In the genomic region with DNA sequence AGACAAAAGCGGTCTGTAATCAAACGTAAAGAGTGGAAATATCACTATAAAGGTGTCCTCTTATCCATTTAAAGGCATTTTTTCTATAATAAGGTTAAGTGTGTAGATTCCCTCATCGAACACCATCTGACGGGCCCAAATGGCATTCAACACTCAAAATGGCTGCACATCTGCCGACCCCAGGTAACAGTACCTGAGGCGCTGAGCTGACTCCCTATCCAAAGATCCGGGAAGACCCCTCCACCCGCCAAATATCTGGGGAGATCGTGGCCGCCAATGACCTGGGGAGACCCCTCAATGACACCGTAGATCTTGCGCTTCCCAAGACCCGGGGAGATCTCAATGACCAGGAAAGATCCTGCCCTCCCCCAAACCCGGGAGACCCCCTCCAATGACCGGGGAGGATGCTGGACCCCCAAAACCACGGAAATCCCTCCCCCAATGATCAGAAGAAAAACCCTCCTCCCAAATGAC, we compare ENCODE assay signal across 8 cellular contexts. TPM values are rescaled to one million over a fixed set of nuclear protein-coding genes. Genes with fewer than 3 reads are reported as not detected.
DNase-seq lines count a peak whose midpoint lies in the region; ATAC-seq and TF ChIP-seq lines count a peak whose summit lies in the region.

No MANE protein-coding gene starts in this region.

- WGBS in heart right ventricle, 2 donors, result 1% methylated on average over 16 of the region's 16 CpGs

- H4K20me1 ChIP-seq in BLaER1 treated with 17β-estradiol and CSF1 and Interleukin-3, amounts not matched to agents 10 nM and 100 nM, result peaks cover 27 to 46% (median 41%) of the 10 kb centered on the region in 11 experiments; a peak in 21 of 22 replicates

- H3K27ac Mint-ChIP-seq in activated T-helper 1 cell treated with anti-CD3 and anti-CD28 coated beads, Interleukin-12 subunit alpha, Interleukin-12 subunit beta, Interleukin-2, Interleukin-4 antibody, amounts not matched to agents 30 ng/mL and 10 ng/mL and 1 ng/mL, durations not matched to agents 14 hours and 24 hours and 36 hours, result peak overlapping the region; percentile 94

- peak overlapping the region; percentile 92 to 100 (median 98) for H3K9ac ChIP-seq in BLaER1 treated with 17β-estradiol and CSF1 and Interleukin-3, amounts not matched to agents 10 nM and 100 nM

- H3K4me2 ChIP-seq in BLaER1 treated with 17β-estradiol and CSF1 and Interleukin-3, amounts not matched to agents 10 nM and 100 nM, result peak overlapping the region; percentile 76 to 95 (median 84)

- no peak for DNase-seq in MG63
- DNase-seq in activated T-helper 1 cell treated with anti-CD3 and anti-CD28 coated beads, Interleukin-12 subunit alpha, Interleukin-12 subunit beta, Interleukin-2, Interleukin-4 antibody, amounts not matched to agents 30 ng/mL and 10 ng/mL and 1 ng/mL, durations not matched to agents 14 hours and 24 hours and 36 hours (ENCODE audit: low spot score), result peak; percentile 11
- peak in 1 of 2 donors; percentile 12 for DNase-seq in heart right ventricle
- no peak for DNase-seq in gastrocnemius medialis
- no peak for DNase-seq in omental fat pad (ENCODE audit: low spot score)

- peak overlapping the region; percentile 90 to 99 (median 98) for H3K27ac ChIP-seq in BLaER1 treated with 17β-estradiol and CSF1 and Interleukin-3, amounts not matched to agents 10 nM and 100 nM
- H3K27ac ChIP-seq in heart right ventricle, result peak overlapping the region; percentile 67 to 93 (median 85)
- H3K27ac ChIP-seq in gastrocnemius medialis, result peak overlapping the region; percentile 79 to 89 (median 83)

- peaks cover 14% of the 10 kb centered on the region for H3K36me3 Mint-ChIP-seq in activated T-helper 1 cell treated with anti-CD3 and anti-CD28 coated beads, Interleukin-12 subunit alpha, Interleukin-12 subunit beta, Interleukin-2, Interleukin-4 antibody, amounts not matched to agents 30 ng/mL and 10 ng/mL and 1 ng/mL, durations not matched to agents 14 hours and 24 hours and 36 hours (ENCODE audit: low read depth)

- H3K9me3 Mint-ChIP-seq in activated T-helper 1 cell treated with anti-CD3 and anti-CD28 coated beads, Interleukin-12 subunit alpha, Interleukin-12 subunit beta, Interleukin-2, Interleukin-4 antibody, amounts not matched to agents 30 ng/mL and 10 ng/mL and 1 ng/mL, durations not matched to agents 14 hours and 24 hours and 36 hours, result no peaks in the 10 kb centered on the region

- TF ChIP-seq POLR2A in gastrocnemius medialis (IDR thresholded peaks at IDR 0.05) (no peak), GM18505 (IDR thresholded peaks at IDR 0.05; ENCODE audit: borderline replicate concordance, extremely low read depth, insufficient read depth, insufficient read length) (no peak)

- TF ChIP-seq CTCF in heart right ventricle (IDR thresholded peaks at IDR 0.05), result no peak
- no peak for TF ChIP-seq CTCF in gastrocnemius medialis (IDR thresholded peaks at IDR 0.05 in 4 of 5, conservative IDR thresholded peaks at IDR 0.05 in 1 of 5)
- no peak for TF ChIP-seq CTCF in omental fat pad (IDR thresholded peaks at IDR 0.05)

- intact Hi-C loops in activated T-helper 1 cell treated with anti-CD3 and anti-CD28 coated beads, Interleukin-12 subunit alpha, Interleukin-12 subunit beta, Interleukin-2, Interleukin-4 antibody, amounts not matched to agents 30 ng/mL and 10 ng/mL and 1 ng/mL, durations not matched to agents 14 hours and 24 hours and 36 hours (cut with micrococcal nuclease), result loop anchor here (2.0 to 5.0 kb wide), 4 partner anchors 159 to 528 kb away; a partner anchor contains a TSS
- intact Hi-C loops in heart right ventricle (cut with DNase I) (no loop called here), gastrocnemius medialis (cut with DNase I; ENCODE audit: low total_unique reads) (loop anchor here (2.0 kb wide), 1 partner anchor 32 kb away; a partner anchor contains a TSS)

- H3K36me3 ChIP-seq in BLaER1 treated with 17β-estradiol and CSF1 and Interleukin-3, amounts not matched to agents 10 nM and 100 nM, result peaks cover 26 to 41% (median 38%) of the 10 kb centered on the region in 11 experiments
- H3K36me3 ChIP-seq in MG63 (peaks cover 7% of the 10 kb centered on the region), heart right ventricle (peaks cover 0 to 38% (median 7%) of the 10 kb centered on the region in 9 donors), gastrocnemius medialis (peaks cover 0 to 20% of the 10 kb centered on the region in 2 donors)

- H3K27me3 ChIP-seq in BLaER1 treated with 17β-estradiol and CSF1 and Interleukin-3, amounts not matched to agents 10 nM and 100 nM, result no peaks in the 10 kb centered on the region
- H3K27me3 ChIP-seq in MG63, result no peaks in the 10 kb centered on the region
- no peaks in the 10 kb centered on the region for H3K27me3 ChIP-seq in heart right ventricle
- no peaks in the 10 kb centered on the region for H3K27me3 ChIP-seq in gastrocnemius medialis

- H3K4me3 ChIP-seq in BLaER1 treated with 17β-estradiol and CSF1 and Interleukin-3, amounts not matched to agents 10 nM and 100 nM, result peak overlapping the region; percentile 86 to 99 (median 96)
- H3K4me3 ChIP-seq in MG63, result peak overlapping the region; percentile 95
- peak overlapping the region; percentile 56 to 91 (median 74) for H3K4me3 ChIP-seq in heart right ventricle
- peak overlapping the region; percentile 75 to 92 (median 80) for H3K4me3 ChIP-seq in gastrocnemius medialis

- H3K4me1 Mint-ChIP-seq in activated T-helper 1 cell treated with anti-CD3 and anti-CD28 coated beads, Interleukin-12 subunit alpha, Interleukin-12 subunit beta, Interleukin-2, Interleukin-4 antibody, amounts not matched to agents 30 ng/mL and 10 ng/mL and 1 ng/mL, durations not matched to agents 14 hours and 24 hours and 36 hours (ENCODE audit: low read depth), result peaks cover 33% of the 10 kb centered on the region

- in situ Hi-C loops in gastrocnemius medialis (cut with MboI; ENCODE audit: low sequenced_read_pairs in 4 of 4), result no loop called here

- no peaks in the 10 kb centered on the region for H3K9me3 ChIP-seq in BLaER1 treated with 17β-estradiol and CSF1 and Interleukin-3, amounts not matched to agents 10 nM and 100 nM (replicated peaks in 1 of 11)
- H3K9me3 ChIP-seq in MG63 (no peaks in the 10 kb centered on the region), heart right ventricle (no peaks in the 10 kb centered on the region), gastrocnemius medialis (no peaks in the 10 kb centered on the region)

- ATAC-seq in heart right ventricle (peak in 5 of 8 donors; percentile 2 to 19 (median 5)), gastrocnemius medialis (peak; percentile 23 to 29), omental fat pad (ENCODE audit: low FRiP score) (no peak), GM18505 (IDR thresholded peaks at IDR 0.05; ENCODE audit: unreplicated experiment) (no peak), HG03460 (IDR thresholded peaks at IDR 0.05; ENCODE audit: unreplicated experiment) (no peak)

- H3K4me1 ChIP-seq in BLaER1 treated with 17β-estradiol and CSF1 and Interleukin-3, amounts not matched to agents 10 nM and 100 nM, result peaks cover 38 to 45% (median 40%) of the 10 kb centered on the region in 10 experiments
- H3K4me1 ChIP-seq in heart right ventricle (peaks cover 4 to 50% (median 43%) of the 10 kb centered on the region in 9 donors), gastrocnemius medialis (peaks cover 24 to 33% of the 10 kb centered on the region in 2 donors)

- H3K27me3 Mint-ChIP-seq in activated T-helper 1 cell treated with anti-CD3 and anti-CD28 coated beads, Interleukin-12 subunit alpha, Interleukin-12 subunit beta, Interleukin-2, Interleukin-4 antibody, amounts not matched to agents 30 ng/mL and 10 ng/mL and 1 ng/mL, durations not matched to agents 14 hours and 24 hours and 36 hours (ENCODE audit: insufficient read depth), result peaks cover 17% of the 10 kb centered on the region

- peak overlapping the region; percentile 98 for H3K4me3 Mint-ChIP-seq in activated T-helper 1 cell treated with anti-CD3 and anti-CD28 coated beads, Interleukin-12 subunit alpha, Interleukin-12 subunit beta, Interleukin-2, Interleukin-4 antibody, amounts not matched to agents 30 ng/mL and 10 ng/mL and 1 ng/mL, durations not matched to agents 14 hours and 24 hours and 36 hours

RNA-seq across cellular contexts. Expression of a gene that starts 0.5 kb away (rescaled TPM):
- total RNA-seq in MG63 (2014; rRNA removed; shearing (Covaris generic); ENCODE audit: low replicate concordance), result 14.6 and 15.9 TPM in 2 replicates
- 59.9 and 61.0 TPM in 2 replicates for total RNA-seq in activated T-helper 1 cell treated with anti-CD3 and anti-CD28 coated beads, Interleukin-12 subunit alpha, Interleukin-12 subunit beta, Interleukin-2, Interleukin-4 antibody, amounts not matched to agents 30 ng/mL and 10 ng/mL and 1 ng/mL, durations not matched to agents 14 hours and 24 hours and 36 hours
- total RNA-seq in heart right ventricle, result 10 to 100 TPM; 16.7 to 28.9 (median 19.5) TPM
- 10 to 100 TPM; 40.4 to 81.7 TPM for polyA plus RNA-seq in heart right ventricle
- 10 to 100 TPM; 16.9 to 31.8 (median 22.0) TPM for total RNA-seq in gastrocnemius medialis
- total RNA-seq in omental fat pad, result 10 to 100 TPM; 35.8 to 77.9 (median 73.3) TPM

RNA-seq across cellular contexts. Expression of a gene that starts 30.8 kb away (rescaled TPM):
- total RNA-seq in MG63 (2014; rRNA removed; shearing (Covaris generic); ENCODE audit: low replicate concordance), result 2.0 and 4.8 TPM in 2 replicates
- total RNA-seq in activated T-helper 1 cell treated with anti-CD3 and anti-CD28 coated beads, Interleukin-12 subunit alpha, Interleukin-12 subunit beta, Interleukin-2, Interleukin-4 antibody, amounts not matched to agents 30 ng/mL and 10 ng/mL and 1 ng/mL, durations not matched to agents 14 hours and 24 hours and 36 hours, result 40.8 and 45.5 TPM in 2 replicates
- 10 to 100 TPM in 9 of 10 donors, 1 to 10 TPM in 1; 9.4 to 21.1 (median 15.1) TPM for total RNA-seq in heart right ventricle
- polyA plus RNA-seq in heart right ventricle, result 10 to 100 TPM; 13.0 to 14.3 TPM
- 10 to 100 TPM; 13.2 to 33.1 (median 19.4) TPM for total RNA-seq in gastrocnemius medialis
- total RNA-seq in omental fat pad, result 10 to 100 TPM; 18.9 to 60.2 (median 39.9) TPM

RNA-seq across cellular contexts. Expression of a gene that starts 53.9 kb away (rescaled TPM):
- total RNA-seq in MG63 (2014; rRNA removed; shearing (Covaris generic); ENCODE audit: low replicate concordance), result 0.05 and 0.16 TPM in 2 replicates
- total RNA-seq in activated T-helper 1 cell treated with anti-CD3 and anti-CD28 coated beads, Interleukin-12 subunit alpha, Interleukin-12 subunit beta, Interleukin-2, Interleukin-4 antibody, amounts not matched to agents 30 ng/mL and 10 ng/mL and 1 ng/mL, durations not matched to agents 14 hours and 24 hours and 36 hours, result 11.6 and 11.7 TPM in 2 replicates
- total RNA-seq in heart right ventricle (under 1 TPM; 0.10 to 0.44 (median 0.17) TPM), gastrocnemius medialis (under 1 TPM in 3 of 4 donors, not detected in 1; 0.02 to 0.25 (median 0.05) TPM), omental fat pad (1 to 10 TPM in 2 of 4 donors, under 1 TPM in 2; 0.48 to 2.2 (median 1.1) TPM)
- under 1 TPM; 0.10 to 0.44 TPM for polyA plus RNA-seq in heart right ventricle

Comparison
In these comparisons a context has a peak if more than half of its experiments do, and no peak if none do; other contexts are left out.
1. ATAC-seq: peak in heart right ventricle (5 of 8) and gastrocnemius medialis (2 of 2); none in omental fat pad (single experiment), GM18505 (single experiment) and HG03460 (single experiment).
2. intact Hi-C loops: an anchor here in activated T-helper 1 cell treated with anti-CD3 and anti-CD28 coated beads, Interleukin-12 subunit alpha, Interleukin-12 subunit beta, Interleukin-2, Interleukin-4 antibody, amounts not matched to agents 30 ng/mL and 10 ng/mL and 1 ng/mL, durations not matched to agents 14 hours and 24 hours and 36 hours (2.0 to 5.0 kb wide) and gastrocnemius medialis (2.0 kb wide); none called in heart right ventricle.
3. Peak in every context shown above with its lines, with median percentiles within 50 percentile points of each other: H3K27ac ChIP-seq and H3K4me3 ChIP-seq.